Comparison of ENCODE assay signal across 13 cellular contexts in the genomic region with DNA sequence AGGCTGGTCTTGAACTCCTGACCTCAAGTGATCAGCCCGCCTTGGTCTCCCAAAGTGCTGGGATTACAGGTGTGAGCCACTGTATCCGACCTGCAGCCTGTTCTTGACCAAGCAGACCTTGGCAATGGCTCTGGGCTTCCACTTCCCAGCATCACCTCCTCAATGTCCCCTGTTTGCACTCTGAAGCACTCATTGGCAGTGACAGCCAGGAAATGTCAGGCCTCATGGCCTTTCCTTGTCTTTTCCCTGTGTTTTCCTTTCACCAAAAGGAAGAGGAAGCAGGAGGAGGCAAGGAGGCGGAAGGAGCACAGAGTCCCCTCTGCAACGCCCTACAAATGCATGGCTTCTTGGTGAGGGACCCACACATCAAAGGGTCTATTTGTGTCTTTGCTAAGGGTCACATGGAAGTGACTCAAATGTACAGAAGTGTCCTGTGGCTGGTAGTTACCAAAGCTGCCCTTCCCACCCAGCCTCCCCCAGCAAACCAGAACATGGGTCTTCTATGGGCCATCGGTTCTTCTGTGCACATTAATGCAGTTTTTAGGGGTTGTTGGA.
DNase-seq lines count a peak whose midpoint lies in the region; ATAC-seq and TF ChIP-seq lines count a peak whose summit lies in the region.
"Had no signal": no experiment of that assay in that cellular context is flagged by ENCODE, and none has a peak within 500 bp of the region (broad histone marks: within the 10 kb centered on the region; RNA-seq: fewer than 3 reads in every experiment).

No MANE protein-coding gene starts in this region.

- H4K20me1 ChIP-seq in BLaER1 (no peaks in the 10 kb centered on the region), PC-9 (ENCODE audit: insufficient read depth) (no peaks in the 10 kb centered on the region)

- H3F3A ChIP-seq in PC-9 (ENCODE audit: insufficient read depth, low read depth) = peaks cover 12% of the 10 kb centered on the region

- H3K4me1 ChIP-seq in BLaER1 (peaks cover 50% of the 10 kb centered on the region), parathyroid adenoma (no peaks in the 10 kb centered on the region), PC-9 (replicated peaks; ENCODE audit: insufficient read depth) (peaks cover 18% of the 10 kb centered on the region)

- peak overlapping the region; percentile 5 for H3K27ac Mint-ChIP-seq in CD4-positive, alpha-beta T cell
- H3K27ac Mint-ChIP-seq in effector memory CD8-positive, alpha-beta T cell = peak overlapping the region in 1 of 2 donors; percentile 91
- H3K27ac Mint-ChIP-seq: B cell had no signal

- intact Hi-C loops in CD4-positive, alpha-beta T cell (cut with DNase I, micrococcal nuclease) = loop anchor here in 1 of 2 experiments (5.0 kb wide), 1 partner anchor 39 kb away; no protein-coding TSS in a partner anchor
- intact Hi-C loops in PC-9 (cut with micrococcal nuclease; ENCODE audit: unreplicated experiment) = no loop called here

- H3K9me3 ChIP-seq in BLaER1 (peaks cover 20% of the 10 kb centered on the region), parathyroid adenoma (ENCODE audit: control insufficient read depth, low read length) (no peaks in the 10 kb centered on the region), PC-9 (ENCODE audit: insufficient read depth, low read depth) (no peaks in the 10 kb centered on the region)
- peaks cover 8% of the 10 kb centered on the region for H3K9me3 ChIP-seq in CD4-positive, alpha-beta T cell (ENCODE audit: control insufficient read depth, low read length)

- H3K4me2 ChIP-seq in BLaER1 (peak overlapping the region; percentile 81), parathyroid adenoma (ENCODE audit: low read length) (no peak overlapping the region), PC-9 (no peak overlapping the region)

- H3K27me3 Mint-ChIP-seq in CD4-positive, alpha-beta T cell = no peaks in the 10 kb centered on the region
- H3K27me3 Mint-ChIP-seq in effector memory CD8-positive, alpha-beta T cell = no peaks in the 10 kb centered on the region

- POLR2A ChIA-PET in CD4-positive, alpha-beta T cell (lab: Charles Lee) = interaction anchor here (0.8 to 1.4 kb wide), 2 partner anchors 102 to 105 kb away, joined by 3 read pairs; a partner anchor contains a TSS
- POLR2A ChIA-PET in PC-9 (lab: Charles Lee; ENCODE audit: unreplicated experiment) = no interaction called here

- H3K4me1 Mint-ChIP-seq in CD4-positive, alpha-beta T cell (ENCODE audit: low read depth) = peaks cover 36% of the 10 kb centered on the region
- peaks cover 17 to 19% of the 10 kb centered on the region in 2 donors for H3K4me1 Mint-ChIP-seq in effector memory CD8-positive, alpha-beta T cell (ENCODE audit: low read depth in 2 of 2)

- H3K36me3 ChIP-seq in BLaER1 (peaks cover 6% of the 10 kb centered on the region; the same call in 1 of the 2 replicates), parathyroid adenoma (ENCODE audit: control insufficient read depth, insufficient read depth, low read length) (no peaks in the 10 kb centered on the region), PC-9 (ENCODE audit: low read depth) (no peaks in the 10 kb centered on the region)

- H3K36me3 Mint-ChIP-seq in CD4-positive, alpha-beta T cell (ENCODE audit: low read depth) = peaks cover 15% of the 10 kb centered on the region
- peaks cover 6% of the 10 kb centered on the region for H3K36me3 Mint-ChIP-seq in effector memory CD8-positive, alpha-beta T cell (ENCODE audit: insufficient read depth)

- H3K27me3 ChIP-seq in BLaER1 (no peaks in the 10 kb centered on the region), parathyroid adenoma (ENCODE audit: control insufficient read depth, insufficient read depth, low read length) (no peaks in the 10 kb centered on the region), PC-9 (ENCODE audit: insufficient read depth, low read depth) (no peaks in the 10 kb centered on the region)
- no peaks in the 10 kb centered on the region for H3K27me3 ChIP-seq in CD4-positive, alpha-beta T cell (ENCODE audit: control insufficient read depth, insufficient read depth, low read length)

- BruUV-seq in PC-9 (replicated peaks; lab: Mats Ljungman, UMichigan) = no TSS peak

- no peaks in the 10 kb centered on the region for H3K9me3 Mint-ChIP-seq in CD4-positive, alpha-beta T cell
- no peaks in the 10 kb centered on the region for H3K9me3 Mint-ChIP-seq in effector memory CD8-positive, alpha-beta T cell

- H3K27ac ChIP-seq in BLaER1 (peak overlapping the region; percentile 52), parathyroid adenoma (peak overlapping the region; percentile 34), PC-9 (no peak overlapping the region)
- no peak overlapping the region for H3K27ac ChIP-seq in CD4-positive, alpha-beta T cell (ENCODE audit: low read depth, low read length)

- H3K4me3 ChIP-seq in BLaER1 = no peak overlapping the region
- no peak overlapping the region for H3K4me3 ChIP-seq in parathyroid adenoma (ENCODE audit: low read depth, low read length)
- H3K4me3 ChIP-seq in PC-9 = no peak overlapping the region

- DNase-seq in CD4-positive, alpha-beta T cell = no peak
- DNase-seq in effector memory CD8-positive, alpha-beta T cell = no peak
- DNase-seq in PC-9 (no peak), NCI-H1436 treated with DMSO at 0.1 percent for 48 hours (lab: John Stamatoyannopoulos, UW) (no peak)
- DNase-seq: DMS 273 treated with DMSO at 0.1 percent for 48 hours, Kasumi-1, NCI-H2029, NCI-H2171 treated with DMSO at 0.1 percent for 48 hours, NCI-H774 had no signal

- H3K79me2 ChIP-seq in parathyroid adenoma (no peaks in the 10 kb centered on the region), PC-9 (ENCODE audit: low read depth) (no peaks in the 10 kb centered on the region)

- no peak for TF ChIP-seq CTCF in CD4-positive, alpha-beta T cell (IDR thresholded peaks at IDR 0.05)
- TF ChIP-seq CTCF in parathyroid adenoma (IDR thresholded peaks at IDR 0.05) = no peak
- no peak for TF ChIP-seq CTCF in PC-9 (conservative IDR thresholded peaks at IDR 0.05)

- H3K4me3 Mint-ChIP-seq in CD4-positive, alpha-beta T cell = no peak overlapping the region
- H3K4me3 Mint-ChIP-seq in effector memory CD8-positive, alpha-beta T cell = peak overlapping the region in 1 of 2 donors; percentile 67
- H3K4me3 Mint-ChIP-seq: B cell had no signal

- ATAC-seq in CD4-positive, alpha-beta T cell (ENCODE audit: poor library complexity) = no peak
- peak; percentile 19 for ATAC-seq in effector memory CD8-positive, alpha-beta T cell (replicated peaks)
- no peak for ATAC-seq in GM18519 (IDR thresholded peaks at IDR 0.05; ENCODE audit: low FRiP score, unreplicated experiment)

- H2AFZ ChIP-seq in parathyroid adenoma (no peak overlapping the region), PC-9 (no peak overlapping the region)

- no peaks in the 10 kb centered on the region for H3K9me2 ChIP-seq in PC-9 (ENCODE audit: insufficient read depth)

- no peak overlapping the region for H3K9ac ChIP-seq in BLaER1
- no peak overlapping the region for H3K9ac ChIP-seq in parathyroid adenoma

- CTCF ChIA-PET in CD4-positive, alpha-beta T cell (lab: Charles Lee) = no interaction called here
- CTCF ChIA-PET in PC-9 (lab: Charles Lee) = no interaction called here

Comparison
In these comparisons a context has a peak if more than half of its experiments do, and no peak if none do; other contexts are left out.
1. H3K27ac ChIP-seq: peak in BLaER1 (single experiment) and parathyroid adenoma (single experiment); none in CD4-positive, alpha-beta T cell (single experiment) and PC-9 (single experiment).